9 cellular contexts compared by ENCODE assay signal in the genomic region with DNA sequence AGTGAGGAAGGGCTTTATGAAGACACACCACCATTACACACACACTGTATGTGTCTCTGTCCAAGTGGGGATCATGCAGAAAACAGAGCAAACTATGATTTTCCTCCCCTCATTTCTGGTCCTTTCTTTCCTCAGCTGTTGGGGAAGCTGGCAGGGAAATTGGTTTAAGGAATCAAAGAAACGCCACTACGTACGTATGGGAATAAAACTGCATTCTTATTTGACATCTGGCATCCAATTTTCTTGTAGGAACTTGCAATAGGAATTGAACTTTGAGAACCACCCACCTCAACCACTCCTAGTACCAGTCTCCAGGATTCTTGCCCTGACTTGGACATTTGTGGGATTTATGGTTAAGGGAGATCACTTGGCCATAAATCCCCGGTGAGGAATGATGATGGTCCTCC.
A peak's percentile ranks its signal among the peaks of the same experiment; 100 is the strongest.
DNase-seq lines count a peak whose midpoint lies in the region; ATAC-seq, FAIRE-seq and TF ChIP-seq lines count a peak whose summit lies in the region.
"Had no signal": no experiment of that assay in that cellular context is flagged by ENCODE, and none has a peak within 500 bp of the region (broad histone marks: within the 10 kb centered on the region; RNA-seq: fewer than 3 reads in every experiment).

No MANE protein-coding gene starts in this region.

- H3K9me3 ChIP-seq in RWPE2 (ENCODE audit: severe bottlenecking) (no peaks in the 10 kb centered on the region), pancreas (no peaks in the 10 kb centered on the region)

- TF ChIP-seq CTCF in Calu3 (IDR thresholded peaks at IDR 0.05; ENCODE audit: unreplicated experiment) (no peak), RWPE2 (IDR thresholded peaks at IDR 0.05; ENCODE audit: poor library complexity, severe bottlenecking) (no peak), fibroblast of the aortic adventitia (IDR thresholded peaks at IDR 0.05; ENCODE audit: insufficient read depth, low read length) (no peak), pancreas (IDR thresholded peaks at IDR 0.05) (no peak)

- peaks cover 23% of the 10 kb centered on the region for H3K36me3 Mint-ChIP-seq in Calu3 (ENCODE audit: insufficient read depth, unreplicated experiment)

- H3K27ac ChIP-seq in RWPE2 (ENCODE audit: poor library complexity, severe bottlenecking) (peak overlapping the region; percentile 94), pancreas (no peak overlapping the region)

- H3K27ac Mint-ChIP-seq in Calu3 (ENCODE audit: unreplicated experiment), result peak overlapping the region; percentile 87

- H3K4me3 Mint-ChIP-seq in Calu3 (ENCODE audit: low read depth, unreplicated experiment), result peak overlapping the region; percentile 97

- ATAC-seq in RWPE2 (ENCODE audit: low read depth) (peak; percentile 52), pancreas (peak in 2 of 4 donors; percentile 9 to 12)

- H3K27me3 ChIP-seq in RWPE2 (ENCODE audit: insufficient read depth, poor library complexity, severe bottlenecking) (no peaks in the 10 kb centered on the region), pancreas (no peaks in the 10 kb centered on the region)

- FAIRE-seq in pancreas (lab: Jason Lieb, UNC), result no peak

- no peaks in the 10 kb centered on the region for H3K9me3 Mint-ChIP-seq in Calu3 (ENCODE audit: low read depth, unreplicated experiment)

- intact Hi-C loops in Calu3 (cut with micrococcal nuclease; ENCODE audit: unreplicated experiment), result loop anchor here (1.0 kb wide), 1 partner anchor 32 kb away; no protein-coding TSS in a partner anchor
- intact Hi-C loops in pancreas (cut with DNase I), result no loop called here
- intact Hi-C loops in posterior cingulate gyrus (cut with DNase I), result no loop called here

- H3K36me3 ChIP-seq in RWPE2 (ENCODE audit: low read depth) (0 out of 2 replicates have a peak, but pooled peaks cover 5% of the 10 kb centered on the region), pancreas (no peaks in the 10 kb centered on the region)

- CTCF ChIA-PET in Calu3 (lab: Charles Lee), result interaction anchor here (1.2 kb wide), 1 partner anchor 9 kb away, joined by 4 read pairs; no protein-coding TSS in a partner anchor

- DNase-seq in Calu3 (no peak), RWPE2 (ENCODE audit: low spot score) (no peak), fibroblast of the aortic adventitia (ENCODE audit: low read depth) (no peak), pancreas (no peak), NCI-H1417 treated with DMSO at 0.1 percent for 48 hours (lab: John Stamatoyannopoulos, UW) (no peak), inferior parietal cortex (ENCODE audit: extremely low spot score) (no peak), posterior cingulate gyrus (no peak)
- no peak for DNase-seq in stimulated activated CD4-positive, alpha-beta T cell treated with anti-CD3 and anti-CD28 coated beads, Interleukin-4, amount 100 ng/mL, for 4 hours
- DNase-seq: T-helper 9 cell had no signal

- BruUV-seq in Calu3 (replicated peaks; lab: Mats Ljungman, UMichigan), result no TSS peak

- H3K27me3 Mint-ChIP-seq in Calu3 (ENCODE audit: unreplicated experiment), result no peaks in the 10 kb centered on the region

- peaks cover 60% of the 10 kb centered on the region for H3K4me1 Mint-ChIP-seq in Calu3 (ENCODE audit: low read depth, unreplicated experiment)

- H3K4me1 ChIP-seq in RWPE2 (ENCODE audit: insufficient read depth, poor library complexity, severe bottlenecking), result peaks cover 42% of the 10 kb centered on the region
- peaks cover 0 to 3% (median 0%) of the 10 kb centered on the region in 3 donors for H3K4me1 ChIP-seq in pancreas

- WGBS in pancreas, 2 donors, result 34 to 43% methylated on average over 4 of the region's 4 CpGs

- H3K4me3 ChIP-seq in RWPE2 (ENCODE audit: severe bottlenecking) (peak overlapping the region; percentile 44), fibroblast of the aortic adventitia (ENCODE audit: low read depth, low read length) (peak overlapping the region; percentile 67), pancreas (peak overlapping the region in 3 of 4 donors; percentile 22 to 53 (median 44))
